21 cellular contexts compared by ENCODE assay signal in the genomic region with DNA sequence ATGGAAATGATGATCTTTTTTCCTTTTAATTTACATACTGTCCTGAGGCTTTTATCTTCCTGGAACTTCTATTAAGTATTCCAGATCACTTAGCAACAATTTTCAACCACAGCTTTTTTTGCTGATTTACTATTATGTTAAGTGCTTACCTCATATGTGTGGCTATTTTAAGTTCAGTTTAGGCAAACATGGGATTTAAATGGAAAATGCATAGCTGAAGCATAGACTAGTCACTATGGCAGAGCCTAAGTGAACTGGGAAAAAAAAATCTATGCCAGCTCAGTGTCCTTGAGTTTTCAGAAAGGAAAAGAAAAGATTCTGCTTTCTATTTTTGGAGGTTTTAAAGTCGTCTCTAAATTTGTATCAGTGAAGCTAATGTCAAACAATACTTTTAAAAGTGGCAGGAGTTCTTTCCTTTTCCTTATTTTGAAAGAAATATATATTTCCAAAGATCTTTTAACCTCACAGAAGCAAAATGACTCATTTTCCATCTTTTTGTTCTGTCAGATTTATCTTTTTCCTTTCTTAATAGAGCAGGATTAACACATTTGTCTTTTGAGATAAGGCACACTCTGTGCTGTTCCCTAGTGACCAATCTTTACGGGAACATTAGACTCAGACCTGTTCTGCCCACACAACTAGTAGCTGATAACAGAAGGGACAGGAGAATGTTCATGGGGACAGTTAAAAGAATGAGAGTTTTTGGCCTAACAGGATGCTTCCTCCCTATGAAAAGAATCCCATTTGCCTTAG.
"Had no signal": no experiment of that assay in that cellular context is flagged by ENCODE, and none has a peak within 500 bp of the region (broad histone marks: within the 10 kb centered on the region; RNA-seq: fewer than 3 reads in every experiment).

No MANE protein-coding gene starts in this region.

- H3K4me3 ChIP-seq: spleen, testis had no signal

- H3K27me3 Mint-ChIP-seq: activated CD4-positive, alpha-beta memory T cell treated with anti-CD3 and anti-CD28 coated beads, Interleukin-2, amount 10 ng/mL, durations not matched to agents 7 days and 5 days; activated naive CD8-positive, alpha-beta T cell treated with anti-CD3 and anti-CD28 coated beads, Interleukin-2, amount 10 ng/mL, durations not matched to agents 7 days and 5 days; memory B cell; naive B cell; T-cell; type B pancreatic cell had no signal

- H3K4me1 Mint-ChIP-seq: activated CD4-positive, alpha-beta memory T cell treated with anti-CD3 and anti-CD28 coated beads, Interleukin-2, amount 10 ng/mL, durations not matched to agents 7 days and 5 days; activated naive CD8-positive, alpha-beta T cell treated with anti-CD3 and anti-CD28 coated beads, Interleukin-2, amount 10 ng/mL, durations not matched to agents 7 days and 5 days; memory B cell; naive B cell; T-cell had no signal

- H3K4me1 ChIP-seq: spleen had no signal

- H3K4me3 Mint-ChIP-seq: activated CD4-positive, alpha-beta memory T cell treated with anti-CD3 and anti-CD28 coated beads, Interleukin-2, amount 10 ng/mL, durations not matched to agents 7 days and 5 days; activated naive CD4-positive, alpha-beta T cell treated with anti-CD3 and anti-CD28 coated beads for 36 hours; activated naive CD8-positive, alpha-beta T cell treated with anti-CD3 and anti-CD28 coated beads, Interleukin-2, amount 10 ng/mL, durations not matched to agents 7 days and 5 days; activated T-cell treated with anti-CD3 and anti-CD28 coated beads, Interleukin-2, amount 50 U/mL, for 72 hours; memory B cell; naive B cell; T-cell; T-helper 2 cell treated with Interferon-gamma antibody and Interleukin-4, amounts not matched to agents 5 μg/mL and 100 μg/mL, for 36 hours; type B pancreatic cell had no signal

- DNase-seq: activated CD4-positive, alpha-beta memory T cell treated with anti-CD3 and anti-CD28 coated beads, Interleukin-2, amount 10 ng/mL, durations not matched to agents 7 days and 5 days; activated CD4-positive, alpha-beta T cell treated with anti-CD3 and anti-CD28 coated beads for 48 hours; activated effector memory CD4-positive, alpha-beta T cell treated with Interleukin-2 at 50 U/mL for 16 hours; activated naive CD4-positive, alpha-beta T cell treated with anti-CD3 and anti-CD28 coated beads for 36 hours; activated naive CD8-positive, alpha-beta T cell treated with anti-CD3 and anti-CD28 coated beads, Interleukin-2, amount 10 ng/mL, durations not matched to agents 7 days and 5 days; activated T-cell treated with anti-CD3 and anti-CD28 coated beads, Interleukin-2, amount 50 U/mL, for 72 hours; amygdala; head of caudate nucleus; hypothalamus; islet precursor cell; left cardiac atrium; naive B cell; nucleus accumbens; spleen; stimulated activated CD4-positive, alpha-beta T cell treated with anti-CD3 and anti-CD28 coated beads, Interleukin-4, amount 100 ng/mL, for 1 hour; stimulated activated naive CD4-positive, alpha-beta T cell; T-cell; testis had no signal

- ATAC-seq: activated T-cell treated with anti-CD3 and anti-CD28 coated beads, Interleukin-2, amount 50 U/mL, for 72 hours; T-cell had no signal

- H3K27ac ChIP-seq: spleen, testis had no signal

- H3K36me3 ChIP-seq: spleen had no signal

- H3K27ac Mint-ChIP-seq: activated CD4-positive, alpha-beta memory T cell treated with anti-CD3 and anti-CD28 coated beads, Interleukin-2, amount 10 ng/mL, durations not matched to agents 7 days and 5 days; activated naive CD4-positive, alpha-beta T cell treated with anti-CD3 and anti-CD28 coated beads for 36 hours; activated naive CD8-positive, alpha-beta T cell treated with anti-CD3 and anti-CD28 coated beads, Interleukin-2, amount 10 ng/mL, durations not matched to agents 7 days and 5 days; activated T-cell treated with anti-CD3 and anti-CD28 coated beads, Interleukin-2, amount 50 U/mL, for 72 hours; memory B cell; naive B cell; T-cell; T-helper 2 cell treated with Interferon-gamma antibody and Interleukin-4, amounts not matched to agents 5 μg/mL and 100 μg/mL, for 36 hours; type B pancreatic cell had no signal

- H3K27me3 ChIP-seq: spleen, testis had no signal

- H3K9me3 ChIP-seq: spleen, testis had no signal

- H3K36me3 Mint-ChIP-seq: activated naive CD8-positive, alpha-beta T cell treated with anti-CD3 and anti-CD28 coated beads, Interleukin-2, amount 10 ng/mL, durations not matched to agents 7 days and 5 days; memory B cell; naive B cell; T-cell; type B pancreatic cell had no signal

- H3K9me3 Mint-ChIP-seq: activated CD4-positive, alpha-beta memory T cell treated with anti-CD3 and anti-CD28 coated beads, Interleukin-2, amount 10 ng/mL, durations not matched to agents 7 days and 5 days; activated naive CD8-positive, alpha-beta T cell treated with anti-CD3 and anti-CD28 coated beads, Interleukin-2, amount 10 ng/mL, durations not matched to agents 7 days and 5 days; memory B cell; T-helper 2 cell treated with Interferon-gamma antibody and Interleukin-4, amounts not matched to agents 5 μg/mL and 100 μg/mL, for 36 hours; type B pancreatic cell had no signal
